Comparison of ENCODE assay signal across 8 cellular contexts in genomic region chr1:76868154-76868882, GRCh38. TPM values are rescaled to one million over a fixed set of nuclear protein-coding genes. Genes with fewer than 3 reads are reported as not detected.
A peak's percentile ranks its signal among the peaks of the same experiment; 100 is the strongest.
DNase-seq lines count a peak whose midpoint lies in the region; ATAC-seq, FAIRE-seq and TF ChIP-seq lines count a peak whose summit lies in the region.

No MANE protein-coding gene starts in this region.

- H3K36me3 Mint-ChIP-seq in activated T-helper 1 cell treated with anti-CD3 and anti-CD28 coated beads, Interleukin-12 subunit alpha, Interleukin-12 subunit beta, Interleukin-2, Interleukin-4 antibody, amounts not matched to agents 30 ng/mL and 10 ng/mL and 1 ng/mL, durations not matched to agents 14 hours and 24 hours and 36 hours (ENCODE audit: low read depth): no peaks in the 10 kb centered on the region
- no peaks in the 10 kb centered on the region for H3K36me3 Mint-ChIP-seq in osteocyte (ENCODE audit: unreplicated experiment)

- no peak for ATAC-seq in HG03280 (IDR thresholded peaks at IDR 0.05; ENCODE audit: unreplicated experiment)
- ATAC-seq in GM18870 (IDR thresholded peaks at IDR 0.05; ENCODE audit: unreplicated experiment): no peak

- H3K27ac Mint-ChIP-seq in activated T-helper 1 cell treated with anti-CD3 and anti-CD28 coated beads, Interleukin-12 subunit alpha, Interleukin-12 subunit beta, Interleukin-2, Interleukin-4 antibody, amounts not matched to agents 30 ng/mL and 10 ng/mL and 1 ng/mL, durations not matched to agents 14 hours and 24 hours and 36 hours: no peak overlapping the region
- no peak overlapping the region for H3K27ac Mint-ChIP-seq in osteocyte (ENCODE audit: unreplicated experiment)

- TF ChIP-seq CTCF in osteocyte (IDR thresholded peaks at IDR 0.05): peak; percentile 48

- no peaks in the 10 kb centered on the region for H3K9me3 Mint-ChIP-seq in activated T-helper 1 cell treated with anti-CD3 and anti-CD28 coated beads, Interleukin-12 subunit alpha, Interleukin-12 subunit beta, Interleukin-2, Interleukin-4 antibody, amounts not matched to agents 30 ng/mL and 10 ng/mL and 1 ng/mL, durations not matched to agents 14 hours and 24 hours and 36 hours
- peaks cover 5% of the 10 kb centered on the region for H3K9me3 Mint-ChIP-seq in osteocyte (ENCODE audit: unreplicated experiment)

- peaks cover 56% of the 10 kb centered on the region for H3K27me3 Mint-ChIP-seq in activated T-helper 1 cell treated with anti-CD3 and anti-CD28 coated beads, Interleukin-12 subunit alpha, Interleukin-12 subunit beta, Interleukin-2, Interleukin-4 antibody, amounts not matched to agents 30 ng/mL and 10 ng/mL and 1 ng/mL, durations not matched to agents 14 hours and 24 hours and 36 hours (ENCODE audit: insufficient read depth)
- H3K27me3 Mint-ChIP-seq in osteocyte (ENCODE audit: unreplicated experiment): peaks cover 6% of the 10 kb centered on the region

- DNase-seq in activated T-cell treated with anti-CD3 and anti-CD28 coated beads for 48 hours (ENCODE audit: low read depth): peak; percentile 25
- no peak for DNase-seq in activated T-cell treated with anti-CD3 and anti-CD28 coated beads for 4 hours
- DNase-seq in HuH-7.5 (ENCODE audit: low spot score): peak; percentile 42
- DNase-seq in activated T-helper 1 cell treated with anti-CD3 and anti-CD28 coated beads, Interleukin-12 subunit alpha, Interleukin-12 subunit beta, Interleukin-2, Interleukin-4 antibody, amounts not matched to agents 30 ng/mL and 10 ng/mL and 1 ng/mL, durations not matched to agents 14 hours and 24 hours and 36 hours (ENCODE audit: low spot score): no peak
- DNase-seq in frontal cortex (ENCODE audit: low spot score in 2 of 2): peak; percentile 31 to 42
- DNase-seq in osteocyte (ENCODE audit: extremely low spot score, unreplicated experiment): no peak

- peak overlapping the region; percentile 47 for H3K4me3 Mint-ChIP-seq in activated T-helper 1 cell treated with anti-CD3 and anti-CD28 coated beads, Interleukin-12 subunit alpha, Interleukin-12 subunit beta, Interleukin-2, Interleukin-4 antibody, amounts not matched to agents 30 ng/mL and 10 ng/mL and 1 ng/mL, durations not matched to agents 14 hours and 24 hours and 36 hours
- H3K4me3 Mint-ChIP-seq in osteocyte (ENCODE audit: unreplicated experiment): peak overlapping the region; percentile 86

- peaks cover 4% of the 10 kb centered on the region for H3K4me1 Mint-ChIP-seq in activated T-helper 1 cell treated with anti-CD3 and anti-CD28 coated beads, Interleukin-12 subunit alpha, Interleukin-12 subunit beta, Interleukin-2, Interleukin-4 antibody, amounts not matched to agents 30 ng/mL and 10 ng/mL and 1 ng/mL, durations not matched to agents 14 hours and 24 hours and 36 hours (ENCODE audit: low read depth)
- H3K4me1 Mint-ChIP-seq in osteocyte (ENCODE audit: unreplicated experiment): peaks cover 11% of the 10 kb centered on the region

- no peak for FAIRE-seq in frontal cortex (lab: Jason Lieb, UNC)

- intact Hi-C loops in activated T-helper 1 cell treated with anti-CD3 and anti-CD28 coated beads, Interleukin-12 subunit alpha, Interleukin-12 subunit beta, Interleukin-2, Interleukin-4 antibody, amounts not matched to agents 30 ng/mL and 10 ng/mL and 1 ng/mL, durations not matched to agents 14 hours and 24 hours and 36 hours (cut with micrococcal nuclease): loop anchor here (10.0 kb wide), 1 partner anchor 714 kb away; no protein-coding TSS in a partner anchor

RNA-seq across cellular contexts. Expression of gene ST6GALNAC5, which starts 1.0 kb away (rescaled TPM):
- not detected in 2 replicates for total RNA-seq in activated T-helper 1 cell treated with anti-CD3 and anti-CD28 coated beads, Interleukin-12 subunit alpha, Interleukin-12 subunit beta, Interleukin-2, Interleukin-4 antibody, amounts not matched to agents 30 ng/mL and 10 ng/mL and 1 ng/mL, durations not matched to agents 14 hours and 24 hours and 36 hours
- 60.7 TPM for total RNA-seq in frontal cortex
- total RNA-seq in osteocyte: 2.6 and 3.7 TPM in 2 replicates

Comparison
In these comparisons a context has a peak if more than half of its experiments do, and no peak if none do; other contexts are left out.
1. DNase-seq: peak in activated T-cell treated with anti-CD3 and anti-CD28 coated beads for 48 hours (single experiment), HuH-7.5 (single experiment) and frontal cortex (2 of 2); none in activated T-cell treated with anti-CD3 and anti-CD28 coated beads for 4 hours (single experiment), activated T-helper 1 cell treated with anti-CD3 and anti-CD28 coated beads, Interleukin-12 subunit alpha, Interleukin-12 subunit beta, Interleukin-2, Interleukin-4 antibody, amounts not matched to agents 30 ng/mL and 10 ng/mL and 1 ng/mL, durations not matched to agents 14 hours and 24 hours and 36 hours (single experiment) and osteocyte (single experiment).
2. RNA of gene ST6GALNAC5, which starts 1.0 kb away (total RNA-seq): 60.7 TPM in frontal cortex (single experiment); 2.6 to 3.7 TPM in osteocyte and not detected in activated T-helper 1 cell treated with anti-CD3 and anti-CD28 coated beads, Interleukin-12 subunit alpha, Interleukin-12 subunit beta, Interleukin-2, Interleukin-4 antibody, amounts not matched to agents 30 ng/mL and 10 ng/mL and 1 ng/mL, durations not matched to agents 14 hours and 24 hours and 36 hours; every median in the first group is over 10 times any median in the second.